ENCODE assay signal across 29 cellular contexts in the genomic region with DNA sequence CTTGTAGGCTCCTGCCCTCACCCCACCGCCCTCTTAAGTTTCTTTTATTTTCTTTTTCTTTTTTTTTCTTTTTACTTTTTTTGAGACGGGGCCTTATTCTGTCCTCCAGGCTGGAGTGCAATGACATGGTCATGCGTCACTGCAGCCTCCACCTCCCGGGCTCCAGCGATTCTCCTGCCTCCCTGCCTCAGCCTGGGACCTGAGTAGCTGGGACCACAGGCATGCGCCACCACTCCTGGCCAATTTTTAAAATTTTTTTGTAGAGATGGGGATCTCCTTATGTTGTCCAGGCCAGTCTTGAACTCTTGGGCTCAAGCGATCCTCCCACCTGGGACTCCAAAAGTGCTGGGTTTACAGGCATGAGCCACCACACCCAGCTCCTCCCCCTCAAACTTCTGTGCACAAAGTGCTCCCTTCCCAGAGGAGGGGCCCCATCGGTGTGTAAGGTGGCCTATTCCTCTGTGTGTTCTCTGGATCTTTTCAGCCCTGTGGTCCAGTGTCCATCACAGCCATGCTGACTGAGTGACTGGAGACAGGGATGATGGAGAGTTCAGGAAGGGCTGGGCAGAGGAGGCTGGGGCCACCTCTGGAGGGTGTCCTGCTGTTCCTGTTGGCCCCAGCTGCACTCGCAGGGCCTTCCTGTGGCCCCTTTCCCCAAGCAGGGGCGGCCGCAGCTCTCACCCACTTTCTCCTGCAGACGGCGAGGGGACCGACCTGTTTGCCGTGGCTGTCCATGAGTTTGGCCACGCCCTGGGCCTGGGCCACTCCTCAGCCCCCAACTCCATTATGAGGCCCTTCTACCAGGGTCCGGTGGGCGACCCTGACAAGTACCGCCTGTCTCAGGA. TPM values are rescaled to one million over a fixed set of nuclear protein-coding genes. Genes with fewer than 3 reads are reported as not detected.
DNase-seq lines count a peak whose midpoint lies in the region; ATAC-seq, FAIRE-seq and TF ChIP-seq lines count a peak whose summit lies in the region.
"Had no signal": no experiment of that assay in that cellular context is flagged by ENCODE, and none has a peak within 500 bp of the region (broad histone marks: within the 10 kb centered on the region; RNA-seq: fewer than 3 reads in every experiment).

No MANE protein-coding gene starts in this region.

- H3F3A ChIP-seq in Loucy (ENCODE audit: low read depth): no peaks in the 10 kb centered on the region

- peaks cover 10% of the 10 kb centered on the region for H3K79me1 ChIP-seq in trophoblast cell (ENCODE audit: low read length)

- no peak overlapping the region for H3K23ac ChIP-seq in trophoblast cell (ENCODE audit: low read length)

- no peak overlapping the region for H3K9ac ChIP-seq in Loucy (ENCODE audit: low read depth, low read length, poor library complexity, severe bottlenecking)
- H3K9ac ChIP-seq in K562 (ENCODE audit: insufficient read depth in 1 of 2, low read depth in 2 of 2, low read length in 2 of 2): no peak overlapping the region
- H3K9ac ChIP-seq in trophoblast cell (ENCODE audit: low read length): no peak overlapping the region
- H3K9ac ChIP-seq: neural progenitor cell had no signal

- TF ChIP-seq POLR2A in K562 (conservative IDR thresholded peaks at IDR 0.05): no peak

- H2AFZ ChIP-seq in Loucy (ENCODE audit: low read length) (no peak overlapping the region), K562 (ENCODE audit: low read depth, low read length) (no peak overlapping the region), trophoblast cell (ENCODE audit: insufficient read depth, low read length, poor library complexity) (no peak overlapping the region)
- H2AFZ ChIP-seq: neural progenitor cell had no signal

- H3K4me2 ChIP-seq in Loucy (ENCODE audit: low read depth, low read length, poor library complexity, severe bottlenecking): peak overlapping the region; percentile 63
- no peak overlapping the region for H3K4me2 ChIP-seq in K562 (ENCODE audit: insufficient read depth, low read length)
- H3K4me2 ChIP-seq in trophoblast cell (ENCODE audit: low read length): no peak overlapping the region
- H3K4me2 ChIP-seq: neural progenitor cell had no signal

- H4K8ac ChIP-seq in trophoblast cell (ENCODE audit: low read depth, low read length): no peak overlapping the region

- intact Hi-C loops in Right ventricle myocardium inferior (cut with DNase I) (loop anchor here (5.0 kb wide), 2 partner anchors 51 to 111 kb away; no protein-coding TSS in a partner anchor), cardiac septum (cut with DNase I) (loop anchor here (5.0 kb wide), 1 partner anchor 111 kb away; no protein-coding TSS in a partner anchor), K562 (cut with micrococcal nuclease) (loop anchor here (5.0 to 10.0 kb wide), 2 partner anchors 46 to 118 kb away; no protein-coding TSS in a partner anchor), dorsolateral prefrontal cortex (cut with DNase I) (loop anchor here (5.0 to 10.0 kb wide), 3 partner anchors 66 to 108 kb away; no protein-coding TSS in a partner anchor)

- H3K79me2 ChIP-seq in Loucy (ENCODE audit: insufficient read depth, low read length) (peaks cover 18% of the 10 kb centered on the region; the same call in 1 of the 2 replicates), K562 (ENCODE audit: control insufficient read depth, insufficient read depth, low read length) (peaks cover 2% of the 10 kb centered on the region; the same call in 2 of the 3 replicates), trophoblast cell (ENCODE audit: control insufficient read depth, insufficient read depth, low read length, poor library complexity) (peaks cover 5% of the 10 kb centered on the region)

- H2BK12ac ChIP-seq in trophoblast cell (ENCODE audit: low read length): no peak overlapping the region

- TF ChIP-seq CTCF in Loucy (conservative IDR thresholded peaks at IDR 0.05; ENCODE audit: low read length) (no peak), K562 (IDR thresholded peaks at IDR 0.05 in 2 of 3, conservative IDR thresholded peaks at IDR 0.05 in 1 of 3; ENCODE audit: insufficient read depth in 2 of 3, low read depth in 1 of 3, low read length in 3 of 3) (no peak), dorsolateral prefrontal cortex (IDR thresholded peaks at IDR 0.05 in 54 of 56, conservative IDR thresholded peaks at IDR 0.05 in 2 of 56; ENCODE audit: low read depth in 1 of 56, partially characterized antibody in 56 of 56) (no peak)

- FAIRE-seq in K562 (lab: Jason Lieb, UNC): no peak
- FAIRE-seq: astrocyte, HTR-8/SVneo had no signal

- DNase-seq in Right ventricle myocardium inferior (ENCODE audit: missing footprints) (peak; percentile 45), cardiac septum (ENCODE audit: low spot score) (no peak), K562 (ENCODE audit: extremely low read depth in 1 of 4, low spot score in 3 of 4) (peak in 1 of 4 experiments; percentile 37), trophoblast cell (peak; percentile 74 to 75), dorsolateral prefrontal cortex (no peak), caudate nucleus (lab: John Stamatoyannopoulos, UW) (no peak)
- no peak for DNase-seq in stimulated activated CD4-positive, alpha-beta T cell treated with anti-CD3 and anti-CD28 coated beads, Interleukin-4, amount 100 ng/mL, for 4 hours
- DNase-seq: activated CD8-positive, alpha-beta memory T cell treated with anti-CD3 and anti-CD28 coated beads for 24 hours; activated gamma-delta T cell treated with Interleukin-2 at 50 U/mL for 16 hours; COR-L47; DMS79 treated with DMSO at 0.1 percent for 48 hours; HCEC 1CT; Karpas-422; NCI-H1048; NCI-H1930; NCI-H226; NCI-H774; OCI-M1; SHP77 treated with DMSO at 0.1 percent for 48 hours; stimulated activated CD4-positive, alpha-beta T cell treated with anti-CD3 and anti-CD28 coated beads, Interleukin-2, amount 100 ng/mL, for 48 hours had no signal

- ATAC-seq in Right ventricle myocardium inferior: no peak
- ATAC-seq in K562: no peak
- ATAC-seq: left lobe of liver had no signal

- H3K9me1 ChIP-seq in K562 (ENCODE audit: control insufficient read depth, insufficient read depth, low read length): peaks cover 4% of the 10 kb centered on the region

- no peak for TF ChIP-seq RAD21 in K562 (CRISPR knock-in tag; conservative IDR thresholded peaks at IDR 0.05 in 1 of 2, IDR thresholded peaks at IDR 0.05 in 1 of 2)

- no peaks in the 10 kb centered on the region for H3K27me3 ChIP-seq in Loucy (ENCODE audit: insufficient read depth, low read length, poor library complexity, severe bottlenecking)
- H3K27me3 ChIP-seq in K562 (ENCODE audit: control insufficient read depth in 2 of 2, insufficient read depth in 2 of 2, low read length in 2 of 2): peaks cover 0 to 1% of the 10 kb centered on the region in 2 experiments; a peak in 1 of 5 replicates
- H3K27me3 ChIP-seq in trophoblast cell (ENCODE audit: insufficient read depth, low read length): no peaks in the 10 kb centered on the region
- H3K27me3 ChIP-seq in dorsolateral prefrontal cortex: no peaks in the 10 kb centered on the region
- H3K27me3 ChIP-seq: upper lobe of left lung had no signal

- H4K20me1 ChIP-seq in Loucy (ENCODE audit: insufficient read depth, low read length, poor library complexity, severe bottlenecking) (peaks cover 8% of the 10 kb centered on the region), K562 (replicated peaks; ENCODE audit: control insufficient read depth, insufficient read depth, low read length) (0 out of 2 replicates have a peak, but pooled peaks cover 3% of the 10 kb centered on the region)

- TF ChIP-seq EP300 in K562 (IDR thresholded peaks at IDR 0.05; ENCODE audit: low read length): no peak

- H3K4me1 ChIP-seq in Loucy (ENCODE audit: insufficient read depth, low read length, poor library complexity, severe bottlenecking) (peaks cover 10% of the 10 kb centered on the region), K562 (replicated peaks in 1 of 2; ENCODE audit: control insufficient read depth in 2 of 2, insufficient read depth in 2 of 2, low read length in 2 of 2) (peaks cover 8 to 38% of the 10 kb centered on the region in 2 experiments), trophoblast cell (ENCODE audit: control insufficient read depth in 1 of 2, insufficient read depth in 2 of 2, low read length in 2 of 2) (peaks cover 10 to 11% of the 10 kb centered on the region in 2 experiments)

- CTCF ChIA-PET in K562 (lab: Yijun Ruan, JAX; ENCODE audit: low intra/inter-chr PET ratio): no interaction called here

- 54% methylated on average over 18 of the region's 19 CpGs for WGBS in K562 (ENCODE audit: insufficient coverage, low coverage, missing lambda C conversion rate)
- no CpG with 5 or more reads among the region's 19 CpGs for WGBS in trophoblast cell (ENCODE audit: extremely low coverage, insufficient coverage, insufficient read length)

- H2AK5ac ChIP-seq in trophoblast cell (ENCODE audit: low read length): no peak overlapping the region

- no peak overlapping the region for H4K12ac ChIP-seq in trophoblast cell (ENCODE audit: low read depth, low read length)

- H3K4me3 ChIP-seq in Loucy (ENCODE audit: low read length, poor library complexity, severe bottlenecking) (no peak overlapping the region), K562 (no peak overlapping the region), trophoblast cell (ENCODE audit: low read depth, low read length) (no peak overlapping the region), dorsolateral prefrontal cortex (no peak overlapping the region)
- H3K4me3 ChIP-seq: neural progenitor cell, skin epidermis, upper lobe of left lung had no signal

- POLR2A ChIA-PET in K562 (lab: Yijun Ruan, JAX): interaction anchor here (0.8 to 1.0 kb wide), 3 partner anchors 8 to 181 kb away, joined by 3 to 5 read pairs (median 4); no protein-coding TSS in a partner anchor

- H2BK120ac ChIP-seq in trophoblast cell (ENCODE audit: insufficient read depth, low read length, poor library complexity): no peak overlapping the region

- H3K18ac ChIP-seq in trophoblast cell (ENCODE audit: low read length): no peak overlapping the region

- no peak overlapping the region for H4K91ac ChIP-seq in trophoblast cell (ENCODE audit: low read depth, low read length)

- no peaks in the 10 kb centered on the region for H3K36me3 ChIP-seq in Loucy (ENCODE audit: insufficient read depth, low read length)
- H3K36me3 ChIP-seq in K562 (ENCODE audit: control insufficient read depth, insufficient read depth, low read length): no peaks in the 10 kb centered on the region
- H3K36me3 ChIP-seq in trophoblast cell (ENCODE audit: control insufficient read depth in 1 of 2, insufficient read depth in 2 of 2, low read length in 2 of 2): peaks cover 2 to 7% of the 10 kb centered on the region in 2 experiments
- H3K36me3 ChIP-seq: neural progenitor cell, upper lobe of left lung had no signal

- H3K9me3 ChIP-seq in Loucy (ENCODE audit: insufficient read depth, low read depth, low read length): no peaks in the 10 kb centered on the region
- H3K9me3 ChIP-seq in K562 (replicated peaks; ENCODE audit: control insufficient read depth, insufficient read depth, low read depth, low read length): no peaks in the 10 kb centered on the region
- no peaks in the 10 kb centered on the region for H3K9me3 ChIP-seq in trophoblast cell (ENCODE audit: insufficient read depth, low read depth, low read length)
- H3K9me3 ChIP-seq: upper lobe of left lung had no signal

- in situ Hi-C loops in K562 (cut with MboI): no loop called here

- H2BK5ac ChIP-seq in trophoblast cell (ENCODE audit: low read depth, low read length, poor library complexity): no peak overlapping the region

- no peak overlapping the region for H3K27ac ChIP-seq in K562 (ENCODE audit: extremely low read depth, low read depth, low read length)
- H3K27ac ChIP-seq in trophoblast cell (ENCODE audit: low read depth, low read length): no peak overlapping the region
- no peak overlapping the region for H3K27ac ChIP-seq in dorsolateral prefrontal cortex
- H3K27ac ChIP-seq in caudate nucleus (ENCODE audit: low read depth, low read length): no peak overlapping the region
- H3K27ac ChIP-seq: neural progenitor cell had no signal

- H3K4ac ChIP-seq in trophoblast cell (ENCODE audit: low read depth, low read length): no peak overlapping the region

- no peak overlapping the region for H3K14ac ChIP-seq in trophoblast cell (ENCODE audit: low read length)

- BruUV-seq in K562 (replicated peaks; lab: Mats Ljungman, UMichigan): no TSS peak

- no peaks in the 10 kb centered on the region for H3K9me2 ChIP-seq in Loucy (replicated peaks; ENCODE audit: low read depth, low read length)

RNA-seq across cellular contexts. Expression of gene IL32, which starts 8.9 kb away (rescaled TPM):
- 57.8 TPM for total RNA-seq in Right ventricle myocardium inferior
- total RNA-seq in cardiac septum: 32.3 TPM
- 1.1 TPM in 1 of 2 replicates, not detected in the other for total RNA-seq in K562 (2011; cell fraction: chromatin; rRNA removed; ENCODE audit: low replicate concordance)
- 0.50 and 1.1 TPM in 2 replicates for total RNA-seq in K562 (2011; cell fraction: nucleolus; rRNA removed)
- not detected in 2 replicates for total RNA-seq in K562 (2011; cell fraction: nucleoplasm; rRNA removed)
- not detected in 2 replicates for total RNA-seq in K562 (2014; rRNA removed)
- total RNA-seq in K562 (2014; rRNA removed; fragmentation: Illumina TruSeq; extraction: Trizol): not detected in 2 replicates
- total RNA-seq in K562 (2015; rRNA removed; fragmentation: Illumina TruSeq; extraction: Trizol): not detected in 2 replicates
- total RNA-seq in K562 (2021): 1.5 and 2.2 TPM in 2 replicates
- 0.21 TPM in 1 of 2 replicates, not detected in the other for polyA plus RNA-seq in K562 (2011; rRNA removed)
- polyA plus RNA-seq in K562 (2011; cell fraction: cytosol; rRNA removed): 0.40 TPM in 2 replicates
- polyA plus RNA-seq in K562 (2011; cell fraction: nucleus; rRNA removed): 0.29 and 0.43 TPM in 2 replicates
- 1.0 and 5.1 TPM in 2 replicates for polyA plus RNA-seq in K562 (2012)
- polyA plus RNA-seq in K562 (2014; fragmentation: Illumina TruSeq; extraction: Trizol): 0.31 and 0.64 TPM in 2 replicates
- under 1 TPM; 0.24 to 0.42 TPM for polyA plus RNA-seq in K562 (2014; fragmentation: Nextera tagmentation; extraction: Ambion mirVana)
- polyA plus RNA-seq in K562 (2014; rRNA removed): 0.43 and 2.0 TPM in 2 replicates
- not detected in 2 replicates for polyA minus RNA-seq in K562 (2011; rRNA and poly(A)+ RNA removed)
- polyA minus RNA-seq in K562 (2011; cell fraction: cytosol; rRNA and poly(A)+ RNA removed): not detected in 2 replicates
- polyA minus RNA-seq in K562 (2011; cell fraction: nucleus; rRNA and poly(A)+ RNA removed): not detected in 2 replicates
- 25.1 and 25.7 TPM in 2 replicates for polyA plus RNA-seq in trophoblast cell (2013)
- 10 to 100 TPM in 42 of 120 experiments, 1 to 10 TPM in 78; 1.7 to 41.8 (median 8.0) TPM for total RNA-seq in dorsolateral prefrontal cortex

RNA-seq across cellular contexts. Expression of gene MMP25, which starts 10.2 kb away (rescaled TPM):
- total RNA-seq in Right ventricle myocardium inferior: 1.7 TPM
- total RNA-seq in cardiac septum: 3.0 TPM
- total RNA-seq in K562 (2011; cell fraction: chromatin; rRNA removed; ENCODE audit: low replicate concordance): 0.14 TPM in 1 of 2 replicates, not detected in the other
- 0.17 TPM in 1 of 2 replicates, not detected in the other for total RNA-seq in K562 (2011; cell fraction: nucleolus; rRNA removed)
- 0.07 and 0.15 TPM in 2 replicates for total RNA-seq in K562 (2011; cell fraction: nucleoplasm; rRNA removed)
- total RNA-seq in K562 (2014; rRNA removed): not detected in 2 replicates
- not detected in 2 replicates for total RNA-seq in K562 (2014; rRNA removed; fragmentation: Illumina TruSeq; extraction: Trizol)
- 0.04 TPM in 1 of 2 replicates, not detected in the other for total RNA-seq in K562 (2015; rRNA removed; fragmentation: Illumina TruSeq; extraction: Trizol)
- 0.09 TPM in 1 of 2 replicates, not detected in the other for total RNA-seq in K562 (2021)
- not detected in 2 replicates for polyA plus RNA-seq in K562 (2011; rRNA removed)
- polyA plus RNA-seq in K562 (2011; cell fraction: cytosol; rRNA removed): 0.01 TPM in 1 of 2 replicates, not detected in the other
- polyA plus RNA-seq in K562 (2011; cell fraction: nucleus; rRNA removed): 0.03 and 0.08 TPM in 2 replicates
- 0.51 and 0.58 TPM in 2 replicates for polyA plus RNA-seq in K562 (2012)
- polyA plus RNA-seq in K562 (2014; fragmentation: Illumina TruSeq; extraction: Trizol): 0.03 TPM in 1 of 2 replicates, not detected in the other
- polyA plus RNA-seq in K562 (2014; fragmentation: Nextera tagmentation; extraction: Ambion mirVana): not detected
- not detected in 2 replicates for polyA plus RNA-seq in K562 (2014; rRNA removed)
- not detected in 2 replicates for polyA minus RNA-seq in K562 (2011; rRNA and poly(A)+ RNA removed)
- 0.19 TPM in 1 of 2 replicates, not detected in the other for polyA minus RNA-seq in K562 (2011; cell fraction: cytosol; rRNA and poly(A)+ RNA removed)
- not detected in 2 replicates for polyA minus RNA-seq in K562 (2011; cell fraction: nucleus; rRNA and poly(A)+ RNA removed)
- 0.14 and 0.17 TPM in 2 replicates for polyA plus RNA-seq in trophoblast cell (2013)
- 1 to 10 TPM in 38 of 120 experiments, under 1 TPM in 76, not detected in 6; 0.12 to 7.8 (median 0.77) TPM for total RNA-seq in dorsolateral prefrontal cortex

RNA-seq across cellular contexts. Expression of gene BICDL2, which starts 19.8 kb away (rescaled TPM):
- total RNA-seq in Right ventricle myocardium inferior (not detected), cardiac septum (not detected), K562 (2014; rRNA removed) (0.09 and 0.12 TPM in 2 replicates), K562 (2014; rRNA removed; fragmentation: Illumina TruSeq; extraction: Trizol) (not detected in 2 replicates), K562 (2015; rRNA removed; fragmentation: Illumina TruSeq; extraction: Trizol) (0.08 TPM in 1 of 2 replicates, not detected in the other), K562 (2021) (0.09 TPM in 2 replicates), dorsolateral prefrontal cortex (1 to 10 TPM in 36 of 120 experiments, under 1 TPM in 81, not detected in 3; 0.25 to 2.6 (median 0.84) TPM)
- 0.23 and 0.65 TPM in 2 replicates for total RNA-seq in K562 (2011; cell fraction: chromatin; rRNA removed; ENCODE audit: low replicate concordance)
- 1.1 and 1.2 TPM in 2 replicates for total RNA-seq in K562 (2011; cell fraction: nucleolus; rRNA removed)
- total RNA-seq in K562 (2011; cell fraction: nucleoplasm; rRNA removed): 0.29 and 0.46 TPM in 2 replicates
- polyA plus RNA-seq in K562 (2011; rRNA removed) (0.18 and 0.28 TPM in 2 replicates), K562 (2014; fragmentation: Illumina TruSeq; extraction: Trizol) (not detected in 2 replicates), K562 (2014; fragmentation: Nextera tagmentation; extraction: Ambion mirVana) (not detected), K562 (2014; rRNA removed) (not detected in 2 replicates)
- 0.32 and 0.63 TPM in 2 replicates for polyA plus RNA-seq in K562 (2011; cell fraction: cytosol; rRNA removed)
- polyA plus RNA-seq in K562 (2011; cell fraction: nucleus; rRNA removed): 0.28 and 0.41 TPM in 2 replicates
- 0.17 and 0.27 TPM in 2 replicates for polyA plus RNA-seq in K562 (2012)
- not detected in 2 replicates for polyA minus RNA-seq in K562 (2011; rRNA and poly(A)+ RNA removed)
- polyA minus RNA-seq in K562 (2011; cell fraction: cytosol; rRNA and poly(A)+ RNA removed): 0.57 TPM in 1 of 2 replicates, not detected in the other
- polyA minus RNA-seq in K562 (2011; cell fraction: nucleus; rRNA and poly(A)+ RNA removed): 0.44 and 0.54 TPM in 2 replicates
- 2.0 TPM in 2 replicates for polyA plus RNA-seq in trophoblast cell (2013)
- total RNA-seq: mesenteric fat pad, pulmonary artery endothelial cell had no signal

RNA-seq across cellular contexts. Expression of gene THOC6, which starts 32.7 kb away (rescaled TPM):
- 12.9 TPM for total RNA-seq in Right ventricle myocardium inferior
- 13.9 TPM for total RNA-seq in cardiac septum
- total RNA-seq in K562 (2011; cell fraction: chromatin; rRNA removed; ENCODE audit: low replicate concordance): 53.2 and 110 TPM in 2 replicates
- 76.5 and 89.0 TPM in 2 replicates for total RNA-seq in K562 (2011; cell fraction: nucleolus; rRNA removed)
- total RNA-seq in K562 (2011; cell fraction: nucleoplasm; rRNA removed): 47.3 and 55.1 TPM in 2 replicates
- 51.2 and 66.7 TPM in 2 replicates for total RNA-seq in K562 (2014; rRNA removed)
- 13.2 and 22.3 TPM in 2 replicates for total RNA-seq in K562 (2014; rRNA removed; fragmentation: Illumina TruSeq; extraction: Trizol)
- 42.7 and 46.7 TPM in 2 replicates for total RNA-seq in K562 (2015; rRNA removed; fragmentation: Illumina TruSeq; extraction: Trizol)
- 65.4 and 70.1 TPM in 2 replicates for total RNA-seq in K562 (2021)
- 38.7 and 47.4 TPM in 2 replicates for polyA plus RNA-seq in K562 (2011; rRNA removed)
- 53.0 and 93.1 TPM in 2 replicates for polyA plus RNA-seq in K562 (2011; cell fraction: cytosol; rRNA removed)
- 154 TPM in 2 replicates for polyA plus RNA-seq in K562 (2011; cell fraction: nucleus; rRNA removed)
- 65.3 and 65.6 TPM in 2 replicates for polyA plus RNA-seq in K562 (2012)
- polyA plus RNA-seq in K562 (2014; fragmentation: Illumina TruSeq; extraction: Trizol): 42.3 and 48.3 TPM in 2 replicates
- polyA plus RNA-seq in K562 (2014; fragmentation: Nextera tagmentation; extraction: Ambion mirVana): 1 to 10 TPM; 2.5 to 5.5 TPM
- polyA plus RNA-seq in K562 (2014; rRNA removed): 64.5 and 66.6 TPM in 2 replicates
- polyA minus RNA-seq in K562 (2011; rRNA and poly(A)+ RNA removed): 19.6 and 28.3 TPM in 2 replicates
- polyA minus RNA-seq in K562 (2011; cell fraction: cytosol; rRNA and poly(A)+ RNA removed): 32.0 and 41.0 TPM in 2 replicates
- 17.4 and 24.7 TPM in 2 replicates for polyA minus RNA-seq in K562 (2011; cell fraction: nucleus; rRNA and poly(A)+ RNA removed)
- polyA plus RNA-seq in trophoblast cell (2013): 26.2 and 26.7 TPM in 2 replicates
- 10 to 100 TPM in 31 of 120 experiments, 1 to 10 TPM in 89; 4.3 to 13.3 (median 8.8) TPM for total RNA-seq in dorsolateral prefrontal cortex

RNA-seq across cellular contexts. Expression of gene HCFC1R1, which starts 32.8 kb away (rescaled TPM):
- 68.6 TPM for total RNA-seq in Right ventricle myocardium inferior
- 41.3 TPM for total RNA-seq in cardiac septum
- total RNA-seq in K562 (2011; cell fraction: chromatin; rRNA removed; ENCODE audit: low replicate concordance): 4.0 and 6.9 TPM in 2 replicates
- 7.2 and 7.8 TPM in 2 replicates for total RNA-seq in K562 (2011; cell fraction: nucleolus; rRNA removed)
- total RNA-seq in K562 (2011; cell fraction: nucleoplasm; rRNA removed): 2.9 and 7.3 TPM in 2 replicates
- total RNA-seq in K562 (2014; rRNA removed): 19.3 and 32.1 TPM in 2 replicates
- total RNA-seq in K562 (2014; rRNA removed; fragmentation: Illumina TruSeq; extraction: Trizol): 3.9 and 5.1 TPM in 2 replicates
- total RNA-seq in K562 (2015; rRNA removed; fragmentation: Illumina TruSeq; extraction: Trizol): 9.4 and 11.2 TPM in 2 replicates
- 27.8 and 29.0 TPM in 2 replicates for total RNA-seq in K562 (2021)
- polyA plus RNA-seq in K562 (2011; rRNA removed): 5.2 and 8.1 TPM in 2 replicates
- polyA plus RNA-seq in K562 (2011; cell fraction: cytosol; rRNA removed): 14.9 and 33.5 TPM in 2 replicates
- polyA plus RNA-seq in K562 (2011; cell fraction: nucleus; rRNA removed): 15.9 and 23.6 TPM in 2 replicates
- polyA plus RNA-seq in K562 (2012): 33.0 and 38.8 TPM in 2 replicates
- polyA plus RNA-seq in K562 (2014; fragmentation: Illumina TruSeq; extraction: Trizol): 15.6 and 31.2 TPM in 2 replicates
- 1 to 10 TPM; 2.2 to 4.1 TPM for polyA plus RNA-seq in K562 (2014; fragmentation: Nextera tagmentation; extraction: Ambion mirVana)
- 19.2 and 24.0 TPM in 2 replicates for polyA plus RNA-seq in K562 (2014; rRNA removed)
- 1.4 and 2.3 TPM in 2 replicates for polyA minus RNA-seq in K562 (2011; rRNA and poly(A)+ RNA removed)
- polyA minus RNA-seq in K562 (2011; cell fraction: cytosol; rRNA and poly(A)+ RNA removed): 8.2 and 13.5 TPM in 2 replicates
- polyA minus RNA-seq in K562 (2011; cell fraction: nucleus; rRNA and poly(A)+ RNA removed): 2.3 and 4.6 TPM in 2 replicates
- polyA plus RNA-seq in trophoblast cell (2013): 124 TPM in 2 replicates
- total RNA-seq in dorsolateral prefrontal cortex: 100 to 1,000 TPM in 12 of 120 experiments, 10 to 100 TPM in 108; 50.9 to 124 (median 83.2) TPM

Comparison
In these comparisons a context has a peak if more than half of its experiments do, and no peak if none do; other contexts are left out.
1. DNase-seq: peak in Right ventricle myocardium inferior (single experiment) and trophoblast cell (2 of 2); none in cardiac septum (single experiment), dorsolateral prefrontal cortex (0 of 10), stimulated activated CD4-positive, alpha-beta T cell treated with anti-CD3 and anti-CD28 coated beads, Interleukin-4, amount 100 ng/mL, for 4 hours (0 of 2) and caudate nucleus (0 of 61).